1 cellular context compared by ENCODE assay signal in the genomic region with DNA sequence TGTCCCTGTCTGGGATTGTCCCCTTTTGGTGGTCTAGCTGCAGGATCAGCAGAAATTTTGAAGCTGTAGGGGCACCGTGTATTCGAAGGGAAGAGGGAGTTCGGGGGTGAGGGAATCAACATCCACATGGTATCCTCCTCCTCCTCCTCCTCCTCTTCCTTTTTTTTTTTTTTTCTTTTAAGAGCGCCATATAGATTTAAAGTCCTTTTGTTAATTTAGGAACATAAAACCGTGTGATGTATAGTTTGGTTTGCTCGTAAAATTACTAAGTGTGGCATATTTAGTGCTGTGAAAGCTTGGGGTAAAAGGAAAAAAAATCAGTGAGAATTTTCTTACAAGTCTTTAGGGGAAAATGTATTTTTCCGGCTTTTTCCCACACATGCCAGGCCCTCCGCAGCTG.
TF ChIP-seq lines count a peak whose summit lies in the region.

No MANE protein-coding gene starts in this region.

TF ChIP-seq in K562, 482 proteins besides CTCF, POLR2A, EP300 and RAD21:
- TF ChIP-seq, protein P1, sequence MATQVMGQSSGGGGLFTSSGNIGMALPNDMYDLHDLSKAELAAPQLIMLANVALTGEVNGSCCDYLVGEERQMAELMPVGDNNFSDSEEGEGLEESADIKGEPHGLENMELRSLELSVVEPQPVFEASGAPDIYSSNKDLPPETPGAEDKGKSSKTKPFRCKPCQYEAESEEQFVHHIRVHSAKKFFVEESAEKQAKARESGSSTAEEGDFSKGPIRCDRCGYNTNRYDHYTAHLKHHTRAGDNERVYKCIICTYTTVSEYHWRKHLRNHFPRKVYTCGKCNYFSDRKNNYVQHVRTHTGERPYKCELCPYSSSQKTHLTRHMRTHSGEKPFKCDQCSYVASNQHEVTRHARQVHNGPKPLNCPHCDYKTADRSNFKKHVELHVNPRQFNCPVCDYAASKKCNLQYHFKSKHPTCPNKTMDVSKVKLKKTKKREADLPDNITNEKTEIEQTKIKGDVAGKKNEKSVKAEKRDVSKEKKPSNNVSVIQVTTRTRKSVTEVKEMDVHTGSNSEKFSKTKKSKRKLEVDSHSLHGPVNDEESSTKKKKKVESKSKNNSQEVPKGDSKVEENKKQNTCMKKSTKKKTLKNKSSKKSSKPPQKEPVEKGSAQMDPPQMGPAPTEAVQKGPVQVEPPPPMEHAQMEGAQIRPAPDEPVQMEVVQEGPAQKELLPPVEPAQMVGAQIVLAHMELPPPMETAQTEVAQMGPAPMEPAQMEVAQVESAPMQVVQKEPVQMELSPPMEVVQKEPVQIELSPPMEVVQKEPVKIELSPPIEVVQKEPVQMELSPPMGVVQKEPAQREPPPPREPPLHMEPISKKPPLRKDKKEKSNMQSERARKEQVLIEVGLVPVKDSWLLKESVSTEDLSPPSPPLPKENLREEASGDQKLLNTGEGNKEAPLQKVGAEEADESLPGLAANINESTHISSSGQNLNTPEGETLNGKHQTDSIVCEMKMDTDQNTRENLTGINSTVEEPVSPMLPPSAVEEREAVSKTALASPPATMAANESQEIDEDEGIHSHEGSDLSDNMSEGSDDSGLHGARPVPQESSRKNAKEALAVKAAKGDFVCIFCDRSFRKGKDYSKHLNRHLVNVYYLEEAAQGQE (CRISPR knock-in tag; IDR thresholded peaks at IDR 0.05; ENCODE audit: low read depth), result no peak
- peak; percentile 6; the same call in 1 of the 2 replicates for TF ChIP-seq BACH1 (tag; IDR thresholded peaks at IDR 0.05)
- TF ChIP-seq MCM7 (IDR thresholded peaks at IDR 0.05), result 0 out of 4 replicates have a peak, but pooled peaks of 1 of the 2 experiments have one; percentile 46
- TF ChIP-seq PPARD (CRISPR knock-in tag; IDR thresholded peaks at IDR 0.05), result no peak
- TF ChIP-seq, protein P2, sequence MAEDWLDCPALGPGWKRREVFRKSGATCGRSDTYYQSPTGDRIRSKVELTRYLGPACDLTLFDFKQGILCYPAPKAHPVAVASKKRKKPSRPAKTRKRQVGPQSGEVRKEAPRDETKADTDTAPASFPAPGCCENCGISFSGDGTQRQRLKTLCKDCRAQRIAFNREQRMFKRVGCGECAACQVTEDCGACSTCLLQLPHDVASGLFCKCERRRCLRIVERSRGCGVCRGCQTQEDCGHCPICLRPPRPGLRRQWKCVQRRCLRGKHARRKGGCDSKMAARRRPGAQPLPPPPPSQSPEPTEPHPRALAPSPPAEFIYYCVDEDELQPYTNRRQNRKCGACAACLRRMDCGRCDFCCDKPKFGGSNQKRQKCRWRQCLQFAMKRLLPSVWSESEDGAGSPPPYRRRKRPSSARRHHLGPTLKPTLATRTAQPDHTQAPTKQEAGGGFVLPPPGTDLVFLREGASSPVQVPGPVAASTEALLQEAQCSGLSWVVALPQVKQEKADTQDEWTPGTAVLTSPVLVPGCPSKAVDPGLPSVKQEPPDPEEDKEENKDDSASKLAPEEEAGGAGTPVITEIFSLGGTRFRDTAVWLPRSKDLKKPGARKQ (CRISPR knock-in tag; IDR thresholded peaks at IDR 0.05), result 0 out of 2 replicates have a peak, but pooled peaks have one; percentile 53
- TF ChIP-seq MYC (IDR thresholded peaks at IDR 0.05; ENCODE audit: low read depth, low read length), result no peak
- peak; percentile 11; the same call in 1 of the 2 replicates for TF ChIP-seq MYC (CRISPR knock-in tag; IDR thresholded peaks at IDR 0.05; ENCODE audit: borderline replicate concordance, low read depth)
- TF ChIP-seq MAFF (IDR thresholded peaks at IDR 0.05; ENCODE audit: low read length), result peak; percentile 22; the same call in 1 of the 2 replicates
- TF ChIP-seq ZNF384 (IDR thresholded peaks at IDR 0.05; ENCODE audit: low read depth, low read length), result 0 out of 2 replicates have a peak, but pooled peaks have one; percentile 3
- TF ChIP-seq RBBP5 (IDR thresholded peaks at IDR 0.05; ENCODE audit: borderline replicate concordance, insufficient read depth, low read length, poor library complexity, severe bottlenecking), result peak; percentile 1
- TF ChIP-seq, protein P3, sequence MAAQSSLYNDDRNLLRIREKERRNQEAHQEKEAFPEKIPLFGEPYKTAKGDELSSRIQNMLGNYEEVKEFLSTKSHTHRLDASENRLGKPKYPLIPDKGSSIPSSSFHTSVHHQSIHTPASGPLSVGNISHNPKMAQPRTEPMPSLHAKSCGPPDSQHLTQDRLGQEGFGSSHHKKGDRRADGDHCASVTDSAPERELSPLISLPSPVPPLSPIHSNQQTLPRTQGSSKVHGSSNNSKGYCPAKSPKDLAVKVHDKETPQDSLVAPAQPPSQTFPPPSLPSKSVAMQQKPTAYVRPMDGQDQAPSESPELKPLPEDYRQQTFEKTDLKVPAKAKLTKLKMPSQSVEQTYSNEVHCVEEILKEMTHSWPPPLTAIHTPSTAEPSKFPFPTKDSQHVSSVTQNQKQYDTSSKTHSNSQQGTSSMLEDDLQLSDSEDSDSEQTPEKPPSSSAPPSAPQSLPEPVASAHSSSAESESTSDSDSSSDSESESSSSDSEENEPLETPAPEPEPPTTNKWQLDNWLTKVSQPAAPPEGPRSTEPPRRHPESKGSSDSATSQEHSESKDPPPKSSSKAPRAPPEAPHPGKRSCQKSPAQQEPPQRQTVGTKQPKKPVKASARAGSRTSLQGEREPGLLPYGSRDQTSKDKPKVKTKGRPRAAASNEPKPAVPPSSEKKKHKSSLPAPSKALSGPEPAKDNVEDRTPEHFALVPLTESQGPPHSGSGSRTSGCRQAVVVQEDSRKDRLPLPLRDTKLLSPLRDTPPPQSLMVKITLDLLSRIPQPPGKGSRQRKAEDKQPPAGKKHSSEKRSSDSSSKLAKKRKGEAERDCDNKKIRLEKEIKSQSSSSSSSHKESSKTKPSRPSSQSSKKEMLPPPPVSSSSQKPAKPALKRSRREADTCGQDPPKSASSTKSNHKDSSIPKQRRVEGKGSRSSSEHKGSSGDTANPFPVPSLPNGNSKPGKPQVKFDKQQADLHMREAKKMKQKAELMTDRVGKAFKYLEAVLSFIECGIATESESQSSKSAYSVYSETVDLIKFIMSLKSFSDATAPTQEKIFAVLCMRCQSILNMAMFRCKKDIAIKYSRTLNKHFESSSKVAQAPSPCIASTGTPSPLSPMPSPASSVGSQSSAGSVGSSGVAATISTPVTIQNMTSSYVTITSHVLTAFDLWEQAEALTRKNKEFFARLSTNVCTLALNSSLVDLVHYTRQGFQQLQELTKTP (IDR thresholded peaks at IDR 0.05; ENCODE audit: low read depth in 1 of 2, partially characterized antibody in 2 of 2), result no peak
- TF ChIP-seq ZNF316 (IDR thresholded peaks at IDR 0.05), result peak; percentile 62
- TF ChIP-seq ZNF311 (CRISPR knock-in tag; IDR thresholded peaks at IDR 0.05), result no peak
- TF ChIP-seq, protein P4, sequence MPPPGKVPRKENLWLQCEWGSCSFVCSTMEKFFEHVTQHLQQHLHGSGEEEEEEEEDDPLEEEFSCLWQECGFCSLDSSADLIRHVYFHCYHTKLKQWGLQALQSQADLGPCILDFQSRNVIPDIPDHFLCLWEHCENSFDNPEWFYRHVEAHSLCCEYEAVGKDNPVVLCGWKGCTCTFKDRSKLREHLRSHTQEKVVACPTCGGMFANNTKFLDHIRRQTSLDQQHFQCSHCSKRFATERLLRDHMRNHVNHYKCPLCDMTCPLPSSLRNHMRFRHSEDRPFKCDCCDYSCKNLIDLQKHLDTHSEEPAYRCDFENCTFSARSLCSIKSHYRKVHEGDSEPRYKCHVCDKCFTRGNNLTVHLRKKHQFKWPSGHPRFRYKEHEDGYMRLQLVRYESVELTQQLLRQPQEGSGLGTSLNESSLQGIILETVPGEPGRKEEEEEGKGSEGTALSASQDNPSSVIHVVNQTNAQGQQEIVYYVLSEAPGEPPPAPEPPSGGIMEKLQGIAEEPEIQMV (tag; conservative IDR thresholded peaks at IDR 0.05; ENCODE audit: low read depth), result no peak
- 0 out of 2 replicates have a peak, but pooled peaks have one; percentile 13 for TF ChIP-seq SUPT5H (IDR thresholded peaks at IDR 0.05)
TF ChIP-seq in K562: peak in this region for 9.
